In genomic region chrX:68686684-68687045, GRCh38 we compare ENCODE assay signal across 8 cellular contexts. TPM values are rescaled to one million over a fixed set of nuclear protein-coding genes. Genes with fewer than 3 reads are reported as not detected.
A peak's percentile ranks its signal among the peaks of the same experiment; 100 is the strongest.
DNase-seq lines count a peak whose midpoint lies in the region; ATAC-seq, FAIRE-seq and TF ChIP-seq lines count a peak whose summit lies in the region.

No MANE protein-coding gene starts in this region.

- POLR2A ChIA-PET in BJ (lab: Charles Lee), result interaction anchor here (0.6 kb wide), 1 partner anchor 133 kb away, joined by 3 read pairs; no protein-coding TSS in a partner anchor
- POLR2A ChIA-PET in IMR-90 (lab: Charles Lee; ENCODE audit: unreplicated experiment), result no interaction called here

- no peaks in the 10 kb centered on the region for H3K79me1 ChIP-seq in IMR-90 (ENCODE audit: low read depth in 1 of 2, low read length in 2 of 2)

- FAIRE-seq in bronchial epithelial cell (lab: Jason Lieb, UNC), result no peak
- no peak for FAIRE-seq in small intestine (lab: Jason Lieb, UNC)

- H2BK120ac ChIP-seq in IMR-90 (ENCODE audit: low read depth, low read length), result no peak overlapping the region

- H3K27ac ChIP-seq in IMR-90 (ENCODE audit: insufficient read depth, low read length) (no peak overlapping the region), muscle layer of duodenum (ENCODE audit: low read length) (no peak overlapping the region), small intestine (ENCODE audit: low read depth in 1 of 2, low read length in 1 of 2) (peak overlapping the region in 1 of 2 donors; percentile 65)

- TF ChIP-seq CTCF in BJ (IDR thresholded peaks at IDR 0.05; ENCODE audit: insufficient read depth, low read depth, low read length) (no peak), IMR-90 (conservative IDR thresholded peaks at IDR 0.05; ENCODE audit: low read depth, low read length) (no peak), bronchial epithelial cell (IDR thresholded peaks at IDR 0.05; ENCODE audit: insufficient read depth, low read length, severe bottlenecking) (no peak)

- WGBS in IMR-90 (ENCODE audit: extremely low coverage in 2 of 2, insufficient read length in 1 of 2), 2 experiments, result 38% methylated on average over 8 of the region's 11 CpGs; no CpG with 5 or more reads in 1 of the 2 experiments
- 6 to 48% (median 13%) methylated on average over 10 to 11 of the region's 11 CpGs for WGBS in small intestine, 3 donors

- no peak for TF ChIP-seq RAD21 in IMR-90 (IDR thresholded peaks at IDR 0.05; ENCODE audit: low read length)

- CTCF ChIA-PET in BJ (lab: Yijun Ruan, JAX), result no interaction called here
- CTCF ChIA-PET in IMR-90 (lab: Yijun Ruan, JAX), result interaction anchor here (0.8 kb wide), 1 partner anchor 170 kb away, joined by 3 read pairs; no protein-coding TSS in a partner anchor

- H2AFZ ChIP-seq in IMR-90 (replicated peaks; ENCODE audit: low read length, poor library complexity), result peak overlapping the region; percentile 65

- no peaks in the 10 kb centered on the region for H3K9me3 ChIP-seq in IMR-90 (ENCODE audit: control insufficient read depth, insufficient read depth, low read length)
- no peaks in the 10 kb centered on the region for H3K9me3 ChIP-seq in muscle layer of duodenum (ENCODE audit: control insufficient read depth in 1 of 2, low read length in 2 of 2)
- H3K9me3 ChIP-seq in small intestine (ENCODE audit: control insufficient read depth, low read depth), result no peaks in the 10 kb centered on the region

- in situ Hi-C loops in IMR-90 (cut with MboI; ENCODE audit: low sequenced_read_pairs), result no loop called here

- H3K36me3 ChIP-seq in BJ (ENCODE audit: control insufficient read depth, insufficient read depth, low read length) (no peaks in the 10 kb centered on the region), IMR-90 (ENCODE audit: control insufficient read depth, insufficient read depth, low read length) (no peaks in the 10 kb centered on the region), bronchial epithelial cell (ENCODE audit: control insufficient read depth, insufficient read depth, low read length) (no peaks in the 10 kb centered on the region), muscle layer of duodenum (ENCODE audit: control insufficient read depth in 1 of 2, insufficient read depth in 2 of 2, low read length in 2 of 2) (no peaks in the 10 kb centered on the region), small intestine (ENCODE audit: control insufficient read depth in 2 of 2, insufficient read depth in 2 of 2, low read length in 2 of 2) (no peaks in the 10 kb centered on the region)

- H3K14ac ChIP-seq in IMR-90 (replicated peaks; ENCODE audit: low read depth, low read length), result no peak overlapping the region; the same call in 1 of the 2 replicates

- DNase-seq in BJ (ENCODE audit: low read depth) (no peak), IMR-90 (no peak), bronchial epithelial cell (ENCODE audit: low read depth) (peak; percentile 35), NCI-H2171 (lab: John Stamatoyannopoulos, UW) (no peak), small intestine (no peak), AML-193 (lab: John Stamatoyannopoulos, UW) (no peak)

- no peak overlapping the region for H3K9ac ChIP-seq in IMR-90 (ENCODE audit: low read depth, low read length)

- dilution Hi-C loops in IMR-90 (cut with HindIII; ENCODE audit: low sequenced_read_pairs, unreplicated experiment), result no loop called here

- H4K5ac ChIP-seq in IMR-90 (ENCODE audit: low read depth, low read length), result no peak overlapping the region

- ATAC-seq in IMR-90 (ENCODE audit: low read depth) (peak; percentile 53), GM18907 (IDR thresholded peaks at IDR 0.05; ENCODE audit: unreplicated experiment) (no peak)

- BruUV-seq in IMR-90 (replicated peaks; lab: Mats Ljungman, UMichigan), result no TSS peak

- no peak overlapping the region for H3K23ac ChIP-seq in IMR-90 (ENCODE audit: low read depth, low read length)

- H2BK5ac ChIP-seq in IMR-90 (ENCODE audit: low read depth, low read length, poor library complexity, severe bottlenecking), result no peak overlapping the region

- H2BK20ac ChIP-seq in IMR-90 (ENCODE audit: low read depth, low read length), result no peak overlapping the region

- TF ChIP-seq POLR2A in IMR-90 (IDR thresholded peaks at IDR 0.05; ENCODE audit: low read depth, low read length), result no peak

- H4K20me1 ChIP-seq in IMR-90 (ENCODE audit: insufficient read depth, low read length), result no peaks in the 10 kb centered on the region

- H3K4me2 ChIP-seq in IMR-90 (ENCODE audit: low read depth, low read length), result peak overlapping the region; percentile 1; the same call in 1 of the 2 replicates

- H3K18ac ChIP-seq in IMR-90 (ENCODE audit: low read depth, low read length), result no peak overlapping the region

- H4K8ac ChIP-seq in IMR-90 (ENCODE audit: low read depth in 2 of 2, low read length in 2 of 2), result no peak overlapping the region

- H3K4ac ChIP-seq in IMR-90 (ENCODE audit: low read depth, low read length), result no peak overlapping the region

- no peak overlapping the region for H2AK9ac ChIP-seq in IMR-90 (replicated peaks; ENCODE audit: low read depth, low read length, poor library complexity)

- H3K27me3 ChIP-seq in BJ (ENCODE audit: control insufficient read depth, insufficient read depth, low read length) (no peaks in the 10 kb centered on the region), IMR-90 (ENCODE audit: control insufficient read depth, insufficient read depth, low read length) (peaks cover 2% of the 10 kb centered on the region; the same call in 1 of the 2 replicates), bronchial epithelial cell (ENCODE audit: control insufficient read depth, insufficient read depth, low read length) (no peaks in the 10 kb centered on the region), muscle layer of duodenum (ENCODE audit: low read depth, low read length) (no peaks in the 10 kb centered on the region), small intestine (ENCODE audit: control insufficient read depth in 2 of 2, insufficient read depth in 2 of 2, low read length in 2 of 2) (no peaks in the 10 kb centered on the region)

- no peaks in the 10 kb centered on the region for H3K9me1 ChIP-seq in IMR-90 (ENCODE audit: insufficient read depth, low read length)

- no peak overlapping the region for H2AK5ac ChIP-seq in IMR-90 (ENCODE audit: low read depth, low read length)

- no peak overlapping the region for H3K56ac ChIP-seq in IMR-90 (ENCODE audit: extremely low read depth, insufficient read depth, low read length)

- H2BK15ac ChIP-seq in IMR-90 (ENCODE audit: low read depth, low read length), result no peak overlapping the region

- peaks cover 7% of the 10 kb centered on the region for H3K4me1 ChIP-seq in IMR-90 (ENCODE audit: control insufficient read depth, insufficient read depth, low read length)
- no peaks in the 10 kb centered on the region for H3K4me1 ChIP-seq in muscle layer of duodenum (ENCODE audit: control insufficient read depth in 1 of 2, insufficient read depth in 2 of 2, low read length in 2 of 2)
- H3K4me1 ChIP-seq in small intestine (ENCODE audit: control insufficient read depth in 2 of 2, insufficient read depth in 1 of 2, low read depth in 1 of 2, low read length in 1 of 2), result no peaks in the 10 kb centered on the region

- H3K4me3 ChIP-seq in BJ (ENCODE audit: low read depth, low read length), result peak overlapping the region; percentile 42
- peak overlapping the region; percentile 29; the same call in 1 of the 2 replicates for H3K4me3 ChIP-seq in IMR-90 (ENCODE audit: insufficient read depth, low read depth, low read length)
- H3K4me3 ChIP-seq in bronchial epithelial cell (ENCODE audit: low read depth, low read length), result peak overlapping the region; percentile 23
- H3K4me3 ChIP-seq in muscle layer of duodenum (ENCODE audit: low read depth in 1 of 2, low read length in 2 of 2), result peak overlapping the region; percentile 26 to 47
- H3K4me3 ChIP-seq in small intestine (ENCODE audit: low read depth in 1 of 2, low read length in 2 of 2), result no peak overlapping the region

- intact Hi-C loops in IMR-90 (cut with micrococcal nuclease), result loop anchor here (5.0 kb wide), 1 partner anchor 254 kb away; the partner anchor contains the start of gene OPHN1

- no peak overlapping the region for H4K91ac ChIP-seq in IMR-90 (ENCODE audit: insufficient read depth, low read depth, low read length)

TF ChIP-seq in IMR-90, 13 proteins besides CTCF, POLR2A, EP300 and RAD21 (continues in another document):
- no peak for TF ChIP-seq SMC3 (IDR thresholded peaks at IDR 0.05; ENCODE audit: low read depth, low read length)
- no peak for TF ChIP-seq RFX5 (IDR thresholded peaks at IDR 0.05; ENCODE audit: low read depth, low read length)
- TF ChIP-seq USF2 (IDR thresholded peaks at IDR 0.05; ENCODE audit: low read depth, low read length), result no peak
- TF ChIP-seq CEBPB (IDR thresholded peaks at IDR 0.05; ENCODE audit: low read depth, low read length), result no peak
- no peak for TF ChIP-seq MXI1 (IDR thresholded peaks at IDR 0.05; ENCODE audit: borderline replicate concordance, low read depth, low read length)
- no peak for TF ChIP-seq FOS (IDR thresholded peaks at IDR 0.05; ENCODE audit: low read depth, low read length)
- TF ChIP-seq CHD1 (IDR thresholded peaks at IDR 0.05; ENCODE audit: low read depth, low read length), result no peak
- TF ChIP-seq NFE2L2 (IDR thresholded peaks at IDR 0.05; ENCODE audit: low read depth, low read length), result no peak
- no peak for TF ChIP-seq BHLHE40 (IDR thresholded peaks at IDR 0.05; ENCODE audit: low read depth, low read length)
- no peak for TF ChIP-seq MAZ (IDR thresholded peaks at IDR 0.05; ENCODE audit: borderline replicate concordance, low read depth, low read length)

RNA-seq across cellular contexts. Expression of gene STARD8, which starts 39.2 kb away (rescaled TPM):
- polyA plus RNA-seq in BJ (2011; rRNA removed) (2.1 and 2.9 TPM in 2 replicates), IMR-90 (2012; rRNA removed) (2.3 and 2.5 TPM in 2 replicates), small intestine (1 to 10 TPM in 1 of 3 donors, under 1 TPM in 2; 0.67 to 5.6 (median 0.81) TPM)
- 3.6 and 4.5 TPM in 2 replicates for polyA minus RNA-seq in BJ (2011; rRNA and poly(A)+ RNA removed)
- total RNA-seq in IMR-90 (2012; rRNA removed) (1.6 and 1.7 TPM in 2 replicates), bronchial epithelial cell (not detected in 2 replicates)
- polyA plus RNA-seq in IMR-90 (2012; cell fraction: cytosol; rRNA removed), result 1.1 and 1.6 TPM in 2 replicates
- polyA plus RNA-seq in IMR-90 (2012; cell fraction: nucleus; rRNA removed; ENCODE audit: low replicate concordance), result 3.8 and 5.7 TPM in 2 replicates

Comparison
In these comparisons a context has a peak if more than half of its experiments do, and no peak if none do; other contexts are left out.
1. H3K4me3 ChIP-seq: peak in BJ (single experiment), IMR-90 (single experiment), bronchial epithelial cell (single experiment) and muscle layer of duodenum (2 of 2); none in small intestine (0 of 2).